Comparison of ENCODE assay signal across 9 cellular contexts in genomic region chr19:42246143-42246868, GRCh38. TPM values are rescaled to one million over a fixed set of nuclear protein-coding genes. Genes with fewer than 3 reads are reported as not detected.
DNase-seq lines count a peak whose midpoint lies in the region; ATAC-seq, FAIRE-seq and TF ChIP-seq lines count a peak whose summit lies in the region.
"Had no signal": no experiment of that assay in that cellular context is flagged by ENCODE, and none has a peak within 500 bp of the region (broad histone marks: within the 10 kb centered on the region; RNA-seq: fewer than 3 reads in every experiment).

No MANE protein-coding gene starts in this region.

- intact Hi-C loops in CD14-positive monocyte (cut with micrococcal nuclease), result loop anchor here in 1 of 2 donors (10.0 kb wide), 1 partner anchor 112 kb away; the partner anchor contains the start of gene POU2F2
- intact Hi-C loops in activated T-helper 2 cell treated with anti-CD3 and anti-CD28 coated beads, Interferon-gamma antibody, Interleukin-2, Interleukin-4, amounts not matched to agents 10 μg/mL and 5 μg/mL and 100 μg/mL, durations not matched to agents 14 hours and 24 hours and 36 hours (cut with micrococcal nuclease), result no loop called here
- intact Hi-C loops in posterior vena cava (cut with DNase I), result loop anchor here in 1 of 2 donors (10.0 kb wide), 1 partner anchor 48 kb away; no protein-coding TSS in a partner anchor

- TF ChIP-seq CTCF in CD14-positive monocyte (IDR thresholded peaks at IDR 0.05), result no peak
- TF ChIP-seq CTCF in cardiac muscle cell (IDR thresholded peaks at IDR 0.05; ENCODE audit: low read depth, low read length), result peak; percentile 68

- no peak for FAIRE-seq in GM19239 (lab: Jason Lieb, UNC)

- H3K27me3 ChIP-seq in cardiac muscle cell, result no peaks in the 10 kb centered on the region

- H3K4me1 ChIP-seq in cardiac muscle cell (ENCODE audit: low read depth), result peaks cover 17% of the 10 kb centered on the region

- peaks cover 38% of the 10 kb centered on the region for H3K4me1 Mint-ChIP-seq in CD14-positive monocyte
- H3K4me1 Mint-ChIP-seq in activated T-helper 2 cell treated with anti-CD3 and anti-CD28 coated beads, Interferon-gamma antibody, Interleukin-2, Interleukin-4, amounts not matched to agents 10 μg/mL and 5 μg/mL and 100 μg/mL, durations not matched to agents 14 hours and 24 hours and 36 hours (ENCODE audit: low read depth), result peaks cover 18% of the 10 kb centered on the region

- no peak overlapping the region for H3K4me3 Mint-ChIP-seq in CD14-positive monocyte
- H3K4me3 Mint-ChIP-seq in activated T-helper 2 cell treated with anti-CD3 and anti-CD28 coated beads, Interferon-gamma antibody, Interleukin-2, Interleukin-4, amounts not matched to agents 10 μg/mL and 5 μg/mL and 100 μg/mL, durations not matched to agents 14 hours and 24 hours and 36 hours (ENCODE audit: low read depth), result no peak overlapping the region

- peak overlapping the region in 4 of 7 donors; percentile 20 to 79 (median 52) for H3K27ac Mint-ChIP-seq in CD14-positive monocyte
- H3K27ac Mint-ChIP-seq in activated T-helper 2 cell treated with anti-CD3 and anti-CD28 coated beads, Interferon-gamma antibody, Interleukin-2, Interleukin-4, amounts not matched to agents 10 μg/mL and 5 μg/mL and 100 μg/mL, durations not matched to agents 14 hours and 24 hours and 36 hours, result peak overlapping the region; percentile 19

- no peak for DNase-seq in CD14-positive monocyte (ENCODE audit: low spot score)
- DNase-seq in HuH-7 (ENCODE audit: low spot score), result peak; percentile 62
- DNase-seq in activated T-helper 2 cell treated with anti-CD3 and anti-CD28 coated beads, Interferon-gamma antibody, Interleukin-2, Interleukin-4, amounts not matched to agents 10 μg/mL and 5 μg/mL and 100 μg/mL, durations not matched to agents 14 hours and 24 hours and 36 hours (ENCODE audit: low spot score), result no peak
- DNase-seq in cardiac muscle cell (ENCODE audit: low read depth in 1 of 2, low spot score in 1 of 2), result peak; percentile 73 to 83
- DNase-seq in posterior vena cava (ENCODE audit: low spot score), result peak; percentile 92
- DNase-seq in GM19239 (ENCODE audit: insufficient read length, low spot score), result no peak

- H3K36me3 Mint-ChIP-seq in CD14-positive monocyte, result peaks cover 9 to 22% of the 10 kb centered on the region in 2 donors
- H3K36me3 Mint-ChIP-seq in activated T-helper 2 cell treated with anti-CD3 and anti-CD28 coated beads, Interferon-gamma antibody, Interleukin-2, Interleukin-4, amounts not matched to agents 10 μg/mL and 5 μg/mL and 100 μg/mL, durations not matched to agents 14 hours and 24 hours and 36 hours (ENCODE audit: low read depth), result peaks cover 3% of the 10 kb centered on the region

- H3K9me3 ChIP-seq in cardiac muscle cell (ENCODE audit: low read depth), result no peaks in the 10 kb centered on the region

- H3K4me3 ChIP-seq in cardiac muscle cell, result no peak overlapping the region

- H3K9me3 Mint-ChIP-seq in CD14-positive monocyte, result no peaks in the 10 kb centered on the region
- H3K9me3 Mint-ChIP-seq in activated T-helper 2 cell treated with anti-CD3 and anti-CD28 coated beads, Interferon-gamma antibody, Interleukin-2, Interleukin-4, amounts not matched to agents 10 μg/mL and 5 μg/mL and 100 μg/mL, durations not matched to agents 14 hours and 24 hours and 36 hours, result no peaks in the 10 kb centered on the region

- H3K27me3 Mint-ChIP-seq in CD14-positive monocyte (ENCODE audit: low read depth in 3 of 3), result peaks cover 0 to 4% (median 3%) of the 10 kb centered on the region in 3 donors
- no peaks in the 10 kb centered on the region for H3K27me3 Mint-ChIP-seq in activated T-helper 2 cell treated with anti-CD3 and anti-CD28 coated beads, Interferon-gamma antibody, Interleukin-2, Interleukin-4, amounts not matched to agents 10 μg/mL and 5 μg/mL and 100 μg/mL, durations not matched to agents 14 hours and 24 hours and 36 hours (ENCODE audit: low read depth)

- ATAC-seq in GM18517 (IDR thresholded peaks at IDR 0.05; ENCODE audit: unreplicated experiment), result no peak
- no peak for ATAC-seq in GM19324 (IDR thresholded peaks at IDR 0.05; ENCODE audit: low FRiP score, unreplicated experiment)

- H3K36me3 ChIP-seq in cardiac muscle cell, result no peaks in the 10 kb centered on the region

- peak overlapping the region; percentile 80 for H3K27ac ChIP-seq in cardiac muscle cell
- H3K27ac ChIP-seq: HL-60 had no signal

RNA-seq across cellular contexts. Expression of gene GSK3A, which starts 3.9 kb away (rescaled TPM):
- polyA plus RNA-seq in CD14-positive monocyte (10 to 100 TPM; 12.3 to 14.9 TPM), cardiac muscle cell (35.3 and 40.2 TPM in 2 replicates)
- total RNA-seq in activated T-helper 2 cell treated with anti-CD3 and anti-CD28 coated beads, Interferon-gamma antibody, Interleukin-2, Interleukin-4, amounts not matched to agents 10 μg/mL and 5 μg/mL and 100 μg/mL, durations not matched to agents 14 hours and 24 hours and 36 hours, result 48.0 and 52.4 TPM in 2 replicates
- total RNA-seq in cardiac muscle cell (28.0 and 33.2 TPM in 2 replicates), posterior vena cava (10 to 100 TPM; 29.2 to 35.1 TPM)

RNA-seq across cellular contexts. Expression of gene ERF, which starts 8.6 kb away (rescaled TPM):
- 1 to 10 TPM; 2.3 to 3.4 TPM for polyA plus RNA-seq in CD14-positive monocyte
- total RNA-seq in activated T-helper 2 cell treated with anti-CD3 and anti-CD28 coated beads, Interferon-gamma antibody, Interleukin-2, Interleukin-4, amounts not matched to agents 10 μg/mL and 5 μg/mL and 100 μg/mL, durations not matched to agents 14 hours and 24 hours and 36 hours, result 58.4 and 59.1 TPM in 2 replicates
- total RNA-seq in cardiac muscle cell, result 97.6 and 108 TPM in 2 replicates
- polyA plus RNA-seq in cardiac muscle cell, result 25.1 and 25.4 TPM in 2 replicates
- 10 to 100 TPM; 47.9 to 54.5 TPM for total RNA-seq in posterior vena cava

RNA-seq across cellular contexts. Expression of gene CIC, which starts 22.7 kb away (rescaled TPM):
- polyA plus RNA-seq in CD14-positive monocyte (under 1 TPM; 0.62 to 0.87 TPM), cardiac muscle cell (18.1 and 18.7 TPM in 2 replicates)
- total RNA-seq in activated T-helper 2 cell treated with anti-CD3 and anti-CD28 coated beads, Interferon-gamma antibody, Interleukin-2, Interleukin-4, amounts not matched to agents 10 μg/mL and 5 μg/mL and 100 μg/mL, durations not matched to agents 14 hours and 24 hours and 36 hours, result 68.3 and 69.3 TPM in 2 replicates
- total RNA-seq in cardiac muscle cell (55.5 and 62.9 TPM in 2 replicates), posterior vena cava (10 to 100 TPM; 57.7 to 79.0 TPM)

RNA-seq across cellular contexts. Expression of gene ZNF526, which starts 26.2 kb away (rescaled TPM):
- polyA plus RNA-seq in CD14-positive monocyte (1 to 10 TPM in 1 of 2 donors, under 1 TPM in 1; 0.96 to 1.3 TPM), cardiac muscle cell (9.2 and 10.1 TPM in 2 replicates)
- 17.3 and 18.4 TPM in 2 replicates for total RNA-seq in activated T-helper 2 cell treated with anti-CD3 and anti-CD28 coated beads, Interferon-gamma antibody, Interleukin-2, Interleukin-4, amounts not matched to agents 10 μg/mL and 5 μg/mL and 100 μg/mL, durations not matched to agents 14 hours and 24 hours and 36 hours
- total RNA-seq in cardiac muscle cell (8.8 and 13.0 TPM in 2 replicates), posterior vena cava (1 to 10 TPM; 8.2 to 8.7 TPM)

RNA-seq across cellular contexts. Expression of gene DEDD2, which starts 28.8 kb away (rescaled TPM):
- polyA plus RNA-seq in CD14-positive monocyte (100 to 1,000 TPM; 125 to 133 TPM), cardiac muscle cell (46.0 and 58.2 TPM in 2 replicates)
- total RNA-seq in activated T-helper 2 cell treated with anti-CD3 and anti-CD28 coated beads, Interferon-gamma antibody, Interleukin-2, Interleukin-4, amounts not matched to agents 10 μg/mL and 5 μg/mL and 100 μg/mL, durations not matched to agents 14 hours and 24 hours and 36 hours, result 32.1 and 33.6 TPM in 2 replicates
- total RNA-seq in cardiac muscle cell (69.7 and 71.6 TPM in 2 replicates), posterior vena cava (10 to 100 TPM; 12.2 to 13.0 TPM)

Comparison
In these comparisons a context has a peak if more than half of its experiments do, and no peak if none do; other contexts are left out.
1. DNase-seq: peak in HuH-7 (single experiment), cardiac muscle cell (2 of 2) and posterior vena cava (single experiment); none in CD14-positive monocyte (single experiment), activated T-helper 2 cell treated with anti-CD3 and anti-CD28 coated beads, Interferon-gamma antibody, Interleukin-2, Interleukin-4, amounts not matched to agents 10 μg/mL and 5 μg/mL and 100 μg/mL, durations not matched to agents 14 hours and 24 hours and 36 hours (single experiment) and GM19239 (single experiment).